Comparison of ENCODE assay signal across 27 cellular contexts in genomic region chr9:75531588-75531987, GRCh38.
"Had no signal": no experiment of that assay in that cellular context is flagged by ENCODE, and none has a peak within 500 bp of the region (broad histone marks: within the 10 kb centered on the region; RNA-seq: fewer than 3 reads in every experiment).

No MANE protein-coding gene starts in this region.

- ATAC-seq: activated CD8-positive, alpha-beta memory T cell treated with anti-CD3 and anti-CD28 coated beads, Interleukin-2, amount 10 ng/mL, durations not matched to agents 7 days and 5 days; activated naive CD4-positive, alpha-beta T cell treated with anti-CD3 and anti-CD28 coated beads, Interleukin-2, amount 50 U/mL, for 72 hours; activated naive CD8-positive, alpha-beta T cell treated with anti-CD3 and anti-CD28 coated beads, Interleukin-2, amount 50 U/mL, for 24 hours; K562; PC-3; T-helper 17 cell; WTC11 had no signal

- H3K27ac ChIP-seq: brain microvascular endothelial cell, cardiac muscle cell had no signal

- H3K36me3 ChIP-seq: brain microvascular endothelial cell, cardiac muscle cell had no signal

- H3K27me3 ChIP-seq: brain microvascular endothelial cell, cardiac muscle cell had no signal

- DNase-seq: activated CD4-positive, alpha-beta T cell treated with anti-CD3 and anti-CD28 coated beads for 48 hours; activated CD4-positive, alpha-beta T cell treated with anti-CD3 and anti-CD28 coated beads, Interleukin-2, amount 50 U/mL, for 4 hours; activated CD4-positive, CD25-positive, alpha-beta regulatory T cell treated with anti-CD3 and anti-CD28 coated beads, Interleukin-2, amount 50 U/mL, for 72 hours; activated CD8-positive, alpha-beta memory T cell treated with anti-CD3 and anti-CD28 coated beads, Interleukin-2, amount 10 ng/mL, durations not matched to agents 7 days and 5 days; activated effector memory CD4-positive, alpha-beta T cell treated with anti-CD3 and anti-CD28 coated beads, Interleukin-2, amount 50 U/mL, for 16 hours; activated naive CD4-positive, alpha-beta T cell treated with Interleukin-2 at 50 U/mL for 16 hours; activated naive CD8-positive, alpha-beta T cell treated with anti-CD3 and anti-CD28 coated beads, Interleukin-2, amount 50 U/mL, for 24 hours; activated T-cell treated with anti-CD3 and anti-CD28 coated beads, Interleukin-2, amount 50 U/mL, for 24 hours; amniotic stem cell; brain microvascular endothelial cell; Karpas-422; NCI-H1105 treated with DMSO at 0.1 percent for 48 hours; NCI-H1436 treated with DMSO at 0.1 percent for 48 hours; NCI-H187; NCI-H2081; NCI-H446; NCI-H524; PC-3; SIG-M5; T-helper 17 cell; T-helper 9 cell had no signal

- H3K4me3 ChIP-seq: cardiac muscle cell, K562 had no signal

- FAIRE-seq: astrocyte, K562, RCC 7860 had no signal
